In the genomic region with DNA sequence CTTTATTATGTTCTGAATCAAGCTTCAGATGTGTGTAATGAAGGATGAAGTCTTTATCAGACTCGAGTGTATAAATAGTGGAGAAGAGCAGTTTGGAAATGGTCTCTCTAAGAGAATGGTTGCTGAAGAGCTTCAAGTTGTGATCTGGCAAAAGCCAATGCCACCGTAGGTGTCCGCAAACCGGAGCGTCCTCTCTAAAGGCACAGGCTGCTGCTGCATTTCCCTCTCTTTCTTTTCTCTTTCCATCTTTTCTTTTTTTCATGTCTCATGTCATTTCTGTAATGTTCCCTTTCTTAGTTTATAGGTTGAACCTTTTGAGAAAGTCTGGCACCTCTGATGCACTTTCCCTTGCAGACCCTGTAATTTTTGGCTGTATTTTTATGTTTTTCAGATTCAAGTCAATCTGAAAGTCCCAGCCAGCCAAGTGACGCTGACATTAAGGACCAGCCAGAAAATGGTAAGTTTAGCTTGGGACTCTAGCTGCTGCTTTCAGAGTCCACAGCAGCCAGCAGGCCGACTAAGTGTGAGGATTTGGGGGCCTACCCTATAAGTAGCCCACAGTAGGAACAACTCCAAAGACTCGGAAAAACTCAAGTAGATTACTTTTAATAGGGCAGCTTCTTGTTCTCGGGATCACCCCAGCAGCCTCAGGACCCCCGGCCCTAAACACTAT, we compare ENCODE assay signal across 21 cellular contexts.
A peak's percentile ranks its signal among the peaks of the same experiment; 100 is the strongest.
DNase-seq lines count a peak whose midpoint lies in the region; ATAC-seq and TF ChIP-seq lines count a peak whose summit lies in the region.
"Had no signal": no experiment of that assay in that cellular context is flagged by ENCODE, and none has a peak within 500 bp of the region (broad histone marks: within the 10 kb centered on the region; RNA-seq: fewer than 3 reads in every experiment).

No MANE protein-coding gene starts in this region.

- CTCF ChIA-PET in HEK293 (lab: Yijun Ruan, JAX): interaction anchor here (0.7 to 1.0 kb wide), 2 partner anchors 68 to 156 kb away, joined by 3 to 4 read pairs; no protein-coding TSS in a partner anchor

- H3K9me3 ChIP-seq in HEK293 (ENCODE audit: control insufficient read depth, insufficient read depth, low read depth, low read length): no peaks in the 10 kb centered on the region
- H3K9me3 ChIP-seq in esophagus (ENCODE audit: control insufficient read depth in 2 of 2, insufficient read depth in 1 of 2, low read depth in 1 of 2, low read length in 1 of 2): no peaks in the 10 kb centered on the region
- H3K9me3 ChIP-seq in lower lobe of right lung: no peaks in the 10 kb centered on the region
- H3K9me3 ChIP-seq: adrenal gland, upper lobe of left lung had no signal

- no peaks in the 10 kb centered on the region for H3K36me3 ChIP-seq in HEK293 (ENCODE audit: control insufficient read depth in 2 of 2, insufficient read depth in 1 of 2, low read length in 2 of 2)
- no peaks in the 10 kb centered on the region for H3K36me3 ChIP-seq in esophagus (ENCODE audit: control insufficient read depth in 2 of 2, insufficient read depth in 2 of 2, low read length in 1 of 2)
- no peaks in the 10 kb centered on the region for H3K36me3 ChIP-seq in lower lobe of right lung
- H3K36me3 ChIP-seq: adrenal gland, upper lobe of left lung had no signal

- H3K27ac ChIP-seq in HEK293 (ENCODE audit: extremely low read depth, low read depth, low read length): no peak overlapping the region
- peak overlapping the region; percentile 4 to 60 for H3K27ac ChIP-seq in esophagus (ENCODE audit: low read depth in 2 of 2, low read length in 1 of 2)
- H3K27ac ChIP-seq in lower lobe of right lung: peak overlapping the region; percentile 42

- ATAC-seq in lower lobe of right lung (no peak), GM21526 (IDR thresholded peaks at IDR 0.05; ENCODE audit: low FRiP score, unreplicated experiment) (no peak), GM18867 (IDR thresholded peaks at IDR 0.05; ENCODE audit: unreplicated experiment) (no peak)

- WGBS in esophagus, 2 donors: 74 to 77% methylated on average over 10 of the region's 10 CpGs

- POLR2A ChIA-PET in HEK293 (lab: Yijun Ruan, JAX): no interaction called here

- H3K4me1 ChIP-seq in HEK293 (ENCODE audit: control insufficient read depth, insufficient read depth, low read length): no peaks in the 10 kb centered on the region
- no peaks in the 10 kb centered on the region for H3K4me1 ChIP-seq in esophagus (ENCODE audit: control insufficient read depth in 2 of 2, insufficient read depth in 2 of 2, low read length in 1 of 2)
- H3K4me1 ChIP-seq in lower lobe of right lung: peaks cover 4% of the 10 kb centered on the region
- H3K4me1 ChIP-seq: upper lobe of left lung had no signal

- no peak for TF ChIP-seq CTCF in HEK293 (tag by site-specific recombination; IDR thresholded peaks at IDR 0.05)
- TF ChIP-seq CTCF in lower lobe of right lung (IDR thresholded peaks at IDR 0.05): no peak

- intact Hi-C loops in lower lobe of right lung (cut with DNase I): no loop called here

- no peak overlapping the region for H3K4me3 ChIP-seq in HEK293 (ENCODE audit: low read depth, low read length)
- H3K4me3 ChIP-seq in esophagus (ENCODE audit: low read depth in 1 of 2, low read length in 2 of 2): peak overlapping the region in 1 of 2 donors; percentile 4
- no peak overlapping the region for H3K4me3 ChIP-seq in lower lobe of right lung
- H3K4me3 ChIP-seq: adrenal gland, smooth muscle cell, upper lobe of left lung had no signal

- H3K27me3 ChIP-seq in esophagus (ENCODE audit: control insufficient read depth in 1 of 2, insufficient read depth in 2 of 2, low read length in 2 of 2) (no peaks in the 10 kb centered on the region), lower lobe of right lung (ENCODE audit: low read depth) (no peaks in the 10 kb centered on the region)
- H3K27me3 ChIP-seq: adrenal gland, upper lobe of left lung had no signal

- DNase-seq in lower lobe of right lung (no peak), superior temporal gyrus (ENCODE audit: extremely low spot score) (peak; percentile 75), SIG-M5 (lab: John Stamatoyannopoulos, UW) (no peak), NCI-H2107 treated with DMSO at 0.1 percent for 48 hours (lab: John Stamatoyannopoulos, UW; ENCODE audit: unreplicated experiment) (no peak)
- DNase-seq: activated B cell treated with CpG ODN at 0.5 μM for 24 hours; activated effector memory CD4-positive, alpha-beta T cell treated with anti-CD3 and anti-CD28 coated beads, Interleukin-2, amount 50 U/mL, for 16 hours; adrenal gland; CD4-positive, alpha-beta memory T cell; central memory CD4-positive, alpha-beta T cell; effector memory CD4-positive, alpha-beta T cell; naive B cell; NCI-H1092; NCI-H69; OCI-M1; T-helper 2 cell; upper lobe of left lung had no signal

TF ChIP-seq in HEK293, 187 proteins besides CTCF, POLR2A, EP300 and RAD21:
- TF ChIP-seq PRDM1 (tag by site-specific recombination; IDR thresholded peaks at IDR 0.05): peak; percentile 71
- no peak for TF ChIP-seq ZNF629 (tag by site-specific recombination; IDR thresholded peaks at IDR 0.05)
